ENCODE assay signal across 11 cellular contexts in genomic region chr4:38815879-38816782, GRCh38. TPM values are rescaled to one million over a fixed set of nuclear protein-coding genes. Genes with fewer than 3 reads are reported as not detected.
DNase-seq lines count a peak whose midpoint lies in the region; ATAC-seq and TF ChIP-seq lines count a peak whose summit lies in the region.
"Had no signal": no experiment of that assay in that cellular context is flagged by ENCODE, and none has a peak within 500 bp of the region (broad histone marks: within the 10 kb centered on the region; RNA-seq: fewer than 3 reads in every experiment).

No MANE protein-coding gene starts in this region.

- no peak overlapping the region for H3K27ac ChIP-seq in naive thymus-derived CD4-positive, alpha-beta T cell (ENCODE audit: low read depth, low read length)

- H3K36me3 ChIP-seq in GM06990 (ENCODE audit: control insufficient read depth, insufficient read depth, low read length), result peaks cover 2% of the 10 kb centered on the region; the same call in 1 of the 2 replicates
- H3K36me3 ChIP-seq in naive thymus-derived CD4-positive, alpha-beta T cell (ENCODE audit: control insufficient read depth in 2 of 3, insufficient read depth in 3 of 3, low read length in 3 of 3), result no peaks in the 10 kb centered on the region

- peaks cover 0 to 29% (median 14%) of the 10 kb centered on the region in 7 donors for H3K4me1 Mint-ChIP-seq in naive thymus-derived CD4-positive, alpha-beta T cell
- H3K4me1 Mint-ChIP-seq in activated CD8-positive, alpha-beta T cell treated with anti-CD3 and anti-CD28 coated beads for 36 hours (ENCODE audit: low read depth), result peaks cover 13% of the 10 kb centered on the region
- H3K4me1 Mint-ChIP-seq: nephron progenitor cell had no signal

- CTCF ChIA-PET in naive thymus-derived CD4-positive, alpha-beta T cell (lab: Charles Lee), result no interaction called here
- CTCF ChIA-PET in activated CD8-positive, alpha-beta T cell treated with anti-CD3 and anti-CD28 coated beads for 36 hours (lab: Charles Lee), result interaction anchor here (0.6 to 2.0 kb wide), 3 partner anchors 12 to 85 kb away, joined by 3 to 6 read pairs (median 3); partner anchors contain the start of genes TLR1 and TLR10

- no peaks in the 10 kb centered on the region for H3K9me3 ChIP-seq in naive thymus-derived CD4-positive, alpha-beta T cell (ENCODE audit: control insufficient read depth in 2 of 3, low read length in 3 of 3)

- ATAC-seq in naive thymus-derived CD4-positive, alpha-beta T cell, result peak; percentile 85
- ATAC-seq in GM19395 (IDR thresholded peaks at IDR 0.05; ENCODE audit: unreplicated experiment), result no peak
- ATAC-seq in activated CD8-positive, alpha-beta T cell treated with anti-CD3 and anti-CD28 coated beads for 36 hours, result no peak

- no peak overlapping the region for H3K27ac Mint-ChIP-seq in naive thymus-derived CD4-positive, alpha-beta T cell
- no peak overlapping the region for H3K27ac Mint-ChIP-seq in activated CD8-positive, alpha-beta T cell treated with anti-CD3 and anti-CD28 coated beads for 36 hours
- H3K27ac Mint-ChIP-seq: activated naive CD8-positive, alpha-beta T cell treated with anti-CD3 and anti-CD28 coated beads, Interleukin-2, amount 10 ng/mL, durations not matched to agents 7 days and 5 days; nephron progenitor cell had no signal

- TF ChIP-seq POLR2A in NB4 (IDR thresholded peaks at IDR 0.05; ENCODE audit: extremely low read depth, insufficient read length), result no peak

- no peaks in the 10 kb centered on the region for H3K4me1 ChIP-seq in naive thymus-derived CD4-positive, alpha-beta T cell (ENCODE audit: control insufficient read depth in 2 of 2, insufficient read depth in 2 of 2, low read length in 2 of 2)

- TF ChIP-seq CTCF in GM06990 (IDR thresholded peaks at IDR 0.05; ENCODE audit: insufficient read depth, low read length, poor library complexity, severe bottlenecking) (no peak), NB4 (IDR thresholded peaks at IDR 0.05; ENCODE audit: low read depth, low read length) (no peak), choroid plexus epithelial cell (conservative IDR thresholded peaks at IDR 0.05; ENCODE audit: low read depth, low read length) (no peak)
- no peak for TF ChIP-seq CTCF in activated CD8-positive, alpha-beta T cell treated with anti-CD3 and anti-CD28 coated beads for 36 hours (IDR thresholded peaks at IDR 0.05)

- H3K4me3 ChIP-seq in GM06990 (replicated peaks; ENCODE audit: low read depth, low read length) (no peak overlapping the region), NB4 (ENCODE audit: low read depth, low read length) (no peak overlapping the region), choroid plexus epithelial cell (ENCODE audit: low read depth, low read length) (no peak overlapping the region)
- H3K4me3 ChIP-seq in naive thymus-derived CD4-positive, alpha-beta T cell (ENCODE audit: low read length), result no peak overlapping the region

- DNase-seq in GM06990 (ENCODE audit: extremely low read depth, insufficient read length) (peak; percentile 58), NB4 (ENCODE audit: low read depth) (peak; percentile 78), choroid plexus epithelial cell (ENCODE audit: low read depth) (peak; percentile 59), NCI-H2107 (lab: John Stamatoyannopoulos, UW) (no peak), SW 1271 (lab: John Stamatoyannopoulos, UW) (no peak)
- no peak for DNase-seq in naive thymus-derived CD4-positive, alpha-beta T cell
- DNase-seq in activated CD8-positive, alpha-beta T cell treated with anti-CD3 and anti-CD28 coated beads for 36 hours, result no peak
- DNase-seq: activated naive CD8-positive, alpha-beta T cell treated with anti-CD3 and anti-CD28 coated beads, Interleukin-2, amount 10 ng/mL, durations not matched to agents 7 days and 5 days; NCI-H2081 treated with DMSO at 0.1 percent for 48 hours; nephron progenitor cell had no signal

- POLR2A ChIA-PET in naive thymus-derived CD4-positive, alpha-beta T cell (lab: Charles Lee), result no interaction called here
- POLR2A ChIA-PET in activated CD8-positive, alpha-beta T cell treated with anti-CD3 and anti-CD28 coated beads for 36 hours (lab: Charles Lee), result interaction anchor here (1.0 kb wide), 1 partner anchor 11 kb away, joined by 4 read pairs; no protein-coding TSS in a partner anchor

- H3K36me3 Mint-ChIP-seq in naive thymus-derived CD4-positive, alpha-beta T cell, result peaks cover 0 to 29% (median 5%) of the 10 kb centered on the region in 5 donors
- no peaks in the 10 kb centered on the region for H3K36me3 Mint-ChIP-seq in activated CD8-positive, alpha-beta T cell treated with anti-CD3 and anti-CD28 coated beads for 36 hours (ENCODE audit: low read depth)

- H3K27me3 ChIP-seq in GM06990 (replicated peaks; ENCODE audit: control insufficient read depth, insufficient read depth, low read length), result no peaks in the 10 kb centered on the region
- H3K27me3 ChIP-seq in naive thymus-derived CD4-positive, alpha-beta T cell (ENCODE audit: control insufficient read depth in 2 of 2, insufficient read depth in 2 of 2, low read length in 2 of 2), result no peaks in the 10 kb centered on the region

- peaks cover 6 to 30% (median 15%) of the 10 kb centered on the region in 11 donors for H3K9me3 Mint-ChIP-seq in naive thymus-derived CD4-positive, alpha-beta T cell
- peaks cover 6% of the 10 kb centered on the region for H3K9me3 Mint-ChIP-seq in activated CD8-positive, alpha-beta T cell treated with anti-CD3 and anti-CD28 coated beads for 36 hours

- intact Hi-C loops in naive thymus-derived CD4-positive, alpha-beta T cell (cut with micrococcal nuclease), result no loop called here
- intact Hi-C loops in activated CD8-positive, alpha-beta T cell treated with anti-CD3 and anti-CD28 coated beads for 36 hours (cut with micrococcal nuclease), result no loop called here

- H3K27me3 Mint-ChIP-seq in naive thymus-derived CD4-positive, alpha-beta T cell, result peaks cover 0 to 5% (median 0%) of the 10 kb centered on the region in 5 donors
- H3K27me3 Mint-ChIP-seq in activated CD8-positive, alpha-beta T cell treated with anti-CD3 and anti-CD28 coated beads for 36 hours, result no peaks in the 10 kb centered on the region

- H3K4me3 Mint-ChIP-seq in naive thymus-derived CD4-positive, alpha-beta T cell, result no peak overlapping the region
- no peak overlapping the region for H3K4me3 Mint-ChIP-seq in activated CD8-positive, alpha-beta T cell treated with anti-CD3 and anti-CD28 coated beads for 36 hours
- H3K4me3 Mint-ChIP-seq: activated naive CD8-positive, alpha-beta T cell treated with anti-CD3 and anti-CD28 coated beads, Interleukin-2, amount 10 ng/mL, durations not matched to agents 7 days and 5 days; nephron progenitor cell had no signal

RNA-seq across cellular contexts. Expression of gene TLR1, which starts 11.5 kb away (rescaled TPM):
- 10 to 100 TPM; 11.8 to 41.9 (median 17.7) TPM for total RNA-seq in naive thymus-derived CD4-positive, alpha-beta T cell
- 10 to 100 TPM; 22.1 to 23.0 TPM for polyA plus RNA-seq in naive thymus-derived CD4-positive, alpha-beta T cell
- 1 to 10 TPM; 1.5 to 1.9 TPM for total RNA-seq in activated CD8-positive, alpha-beta T cell treated with anti-CD3 and anti-CD28 coated beads for 36 hours

RNA-seq across cellular contexts. Expression of gene TLR10, which starts 33.3 kb away (rescaled TPM):
- total RNA-seq in naive thymus-derived CD4-positive, alpha-beta T cell, result 1 to 10 TPM in 1 of 5 experiments, under 1 TPM in 3, not detected in 1; 0.13 to 1.6 (median 0.58) TPM
- polyA plus RNA-seq in naive thymus-derived CD4-positive, alpha-beta T cell, result under 1 TPM; 0.14 to 0.33 TPM
- under 1 TPM; 0.11 to 0.22 TPM for total RNA-seq in activated CD8-positive, alpha-beta T cell treated with anti-CD3 and anti-CD28 coated beads for 36 hours

RNA-seq across cellular contexts. Expression of gene TLR6, which starts 40.5 kb away (rescaled TPM):
- 1 to 10 TPM in 4 of 5 experiments, under 1 TPM in 1; 1.00 to 8.8 (median 1.9) TPM for total RNA-seq in naive thymus-derived CD4-positive, alpha-beta T cell
- polyA plus RNA-seq in naive thymus-derived CD4-positive, alpha-beta T cell, result not detected
- total RNA-seq in activated CD8-positive, alpha-beta T cell treated with anti-CD3 and anti-CD28 coated beads for 36 hours, result 1 to 10 TPM; 1.6 to 2.0 TPM

RNA-seq across cellular contexts. Expression of gene FAM114A1, which starts 51.5 kb away (rescaled TPM):
- total RNA-seq in naive thymus-derived CD4-positive, alpha-beta T cell, result under 1 TPM in 3 of 5 experiments, not detected in 2; 0.56 to 0.83 (median 0.64) TPM
- polyA plus RNA-seq in naive thymus-derived CD4-positive, alpha-beta T cell, result not detected
- under 1 TPM; 0.16 to 0.20 TPM for total RNA-seq in activated CD8-positive, alpha-beta T cell treated with anti-CD3 and anti-CD28 coated beads for 36 hours

Comparison
In these comparisons a context has a peak if more than half of its experiments do, and no peak if none do; other contexts are left out.
1. DNase-seq: peak in GM06990 (single experiment), NB4 (single experiment) and choroid plexus epithelial cell (single experiment); none in naive thymus-derived CD4-positive, alpha-beta T cell (0 of 9), NCI-H2107 (single experiment), activated CD8-positive, alpha-beta T cell treated with anti-CD3 and anti-CD28 coated beads for 36 hours (single experiment) and SW 1271 (0 of 2).
2. RNA of gene TLR1, which starts 11.5 kb away (total RNA-seq): 11.8 to 41.9 TPM in naive thymus-derived CD4-positive, alpha-beta T cell; 1.5 to 1.9 TPM in activated CD8-positive, alpha-beta T cell treated with anti-CD3 and anti-CD28 coated beads for 36 hours; every median in the first group is over 4 times any median in the second.